Comparison of ENCODE assay signal across 18 cellular contexts in the genomic region with DNA sequence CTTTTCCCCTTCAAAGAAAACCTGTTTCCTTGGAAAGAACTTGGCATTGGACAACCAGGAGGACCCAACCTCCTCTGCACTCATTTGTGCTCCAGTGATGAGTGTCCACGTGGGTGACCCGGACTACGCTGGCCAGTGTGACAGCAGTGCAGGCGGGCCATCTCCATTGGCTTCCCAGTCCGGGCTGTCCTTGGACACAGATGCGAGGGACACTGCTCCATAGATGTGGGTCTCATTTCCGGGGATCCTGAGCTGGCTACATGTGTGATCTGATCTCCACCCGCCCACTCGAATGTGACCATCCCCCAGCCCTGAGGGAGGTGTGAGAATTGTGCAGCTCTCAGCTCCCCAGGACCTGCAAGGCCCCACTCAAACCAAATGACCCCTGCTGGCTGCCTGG.
DNase-seq lines count a peak whose midpoint lies in the region; ATAC-seq and TF ChIP-seq lines count a peak whose summit lies in the region.
"Had no signal": no experiment of that assay in that cellular context is flagged by ENCODE, and none has a peak within 500 bp of the region (broad histone marks: within the 10 kb centered on the region; RNA-seq: fewer than 3 reads in every experiment).

No MANE protein-coding gene starts in this region.

- peak overlapping the region; percentile 37 for H3K23ac ChIP-seq in neuronal stem cell (ENCODE audit: low read depth, low read length, poor library complexity)

- H2BK12ac ChIP-seq in neuronal stem cell (ENCODE audit: low read length), result no peak overlapping the region

- H3K4me1 ChIP-seq in PC-3 (ENCODE audit: insufficient read depth, low read length), result no peaks in the 10 kb centered on the region; the same call in 1 of the 2 replicates
- peaks cover 0 to 4% of the 10 kb centered on the region in 2 donors for H3K4me1 ChIP-seq in neuronal stem cell (ENCODE audit: control insufficient read depth in 2 of 2, insufficient read depth in 1 of 2, low read depth in 1 of 2, low read length in 2 of 2)
- H3K4me1 ChIP-seq in upper lobe of right lung, result no peaks in the 10 kb centered on the region
- H3K4me1 ChIP-seq: A549; BLaER1 treated with 17β-estradiol and CSF1 and Interleukin-3, amounts not matched to agents 10 nM and 100 nM; Caco-2 had no signal

- no peak overlapping the region for H2AFZ ChIP-seq in PC-3 (ENCODE audit: low read length)
- no peak overlapping the region for H2AFZ ChIP-seq in neuronal stem cell (ENCODE audit: low read length)

- H3K4me3 ChIP-seq in PC-3 (ENCODE audit: low read length) (no peak overlapping the region), neuronal stem cell (ENCODE audit: low read length in 2 of 2) (no peak overlapping the region), upper lobe of right lung (no peak overlapping the region)
- H3K4me3 ChIP-seq: A549; BLaER1 treated with 17β-estradiol and CSF1 and Interleukin-3, amounts not matched to agents 10 nM and 100 nM had no signal

- H3K18ac ChIP-seq in neuronal stem cell (ENCODE audit: low read length), result peak overlapping the region; percentile 50

- ATAC-seq in PC-3 (no peak; the same call in 1 of the 2 replicates), upper lobe of right lung (peak; percentile 6), GM21390 (IDR thresholded peaks at IDR 0.05; ENCODE audit: unreplicated experiment) (no peak), HG03342 (IDR thresholded peaks at IDR 0.05; ENCODE audit: unreplicated experiment) (no peak)
- ATAC-seq: A549; CD8-positive, alpha-beta T cell had no signal

- H3K27ac ChIP-seq in PC-3 (ENCODE audit: low read length) (no peak overlapping the region), neuronal stem cell (replicated peaks; ENCODE audit: low read length) (no peak overlapping the region), upper lobe of right lung (no peak overlapping the region)
- H3K27ac ChIP-seq: 22Rv1; A549; BLaER1 treated with 17β-estradiol and CSF1 and Interleukin-3, amounts not matched to agents 10 nM and 100 nM; C4-2B had no signal

- no peak for TF ChIP-seq CTCF in PC-3 (conservative IDR thresholded peaks at IDR 0.05; ENCODE audit: low read depth, low read length)
- no peak for TF ChIP-seq CTCF in upper lobe of right lung (IDR thresholded peaks at IDR 0.05)

- H2BK5ac ChIP-seq in neuronal stem cell (ENCODE audit: low read length), result no peak overlapping the region

- H2AK5ac ChIP-seq in neuronal stem cell (ENCODE audit: low read depth, low read length), result no peak overlapping the region

- intact Hi-C loops in PC-3 (cut with micrococcal nuclease) (no loop called here), upper lobe of right lung (cut with DNase I) (no loop called here)

- CTCF ChIA-PET in PC-3 (lab: Charles Lee), result no interaction called here

- H3K79me1 ChIP-seq in neuronal stem cell (ENCODE audit: low read depth, low read length), result no peaks in the 10 kb centered on the region

- no TSS peak for BruUV-seq in PC-3 (replicated peaks; lab: Mats Ljungman, UMichigan)

- H4K8ac ChIP-seq in neuronal stem cell (ENCODE audit: low read depth, low read length), result no peak overlapping the region

- H4K20me1 ChIP-seq in PC-3 (ENCODE audit: low read length), result no peaks in the 10 kb centered on the region
- H4K20me1 ChIP-seq: BLaER1 treated with 17β-estradiol and CSF1 and Interleukin-3, amounts not matched to agents 10 nM and 100 nM had no signal

- no peaks in the 10 kb centered on the region for H3K9me2 ChIP-seq in PC-3 (replicated peaks; ENCODE audit: low read length)

- H3K4me2 ChIP-seq in PC-3 (ENCODE audit: low read length), result 0 out of 2 replicates have a peak overlapping the region, but pooled peaks have one; percentile 14
- H3K4me2 ChIP-seq in neuronal stem cell (ENCODE audit: insufficient read depth, low read length, poor library complexity, severe bottlenecking), result no peak overlapping the region
- H3K4me2 ChIP-seq: A549; BLaER1 treated with 17β-estradiol and CSF1 and Interleukin-3, amounts not matched to agents 10 nM and 100 nM had no signal

- no peak for DNase-seq in PC-3
- peak; percentile 50 for DNase-seq in islet precursor cell
- no peak for DNase-seq in neuronal stem cell (ENCODE audit: low spot score)
- no peak for DNase-seq in upper lobe of right lung
- DNase-seq in HCEC 1CT, result no peak
- DNase-seq: AML-193; Caco-2; Calu3; CD4-positive, alpha-beta T cell; CD8-positive, alpha-beta T cell; DMS79 treated with DMSO at 0.1 percent for 48 hours; GF-D8 had no signal

- no CpG with 5 or more reads among the region's 9 CpGs for WGBS in neuronal stem cell (ENCODE audit: extremely low coverage in 2 of 2, insufficient read length in 2 of 2, insufficient replicate concordance in 1 of 2), 2 donors

- H2BK120ac ChIP-seq in neuronal stem cell (ENCODE audit: low read depth, low read length), result no peak overlapping the region

- H3K9ac ChIP-seq in PC-3 (ENCODE audit: low read length), result no peak overlapping the region
- no peak overlapping the region for H3K9ac ChIP-seq in neuronal stem cell (ENCODE audit: low read depth, low read length, poor library complexity)
- H3K9ac ChIP-seq: BLaER1 treated with 17β-estradiol and CSF1 and Interleukin-3, amounts not matched to agents 10 nM and 100 nM had no signal

- no peak overlapping the region for H3K4ac ChIP-seq in neuronal stem cell (ENCODE audit: low read length)

- H2BK15ac ChIP-seq in neuronal stem cell (ENCODE audit: low read length), result no peak overlapping the region

- H3K27me3 ChIP-seq in PC-3 (ENCODE audit: low read length) (peaks cover 48% of the 10 kb centered on the region), neuronal stem cell (ENCODE audit: control insufficient read depth in 3 of 3, insufficient read depth in 3 of 3, low read depth in 1 of 3, low read length in 3 of 3) (no peaks in the 10 kb centered on the region), upper lobe of right lung (no peaks in the 10 kb centered on the region)
- H3K27me3 ChIP-seq: BLaER1 treated with 17β-estradiol and CSF1 and Interleukin-3, amounts not matched to agents 10 nM and 100 nM had no signal

- H3F3A ChIP-seq in PC-3 (ENCODE audit: low read length, unreplicated experiment), result no peaks in the 10 kb centered on the region

- H3K36me3 ChIP-seq in PC-3 (ENCODE audit: low read depth, low read length) (no peaks in the 10 kb centered on the region), neuronal stem cell (replicated peaks in 1 of 2; ENCODE audit: control insufficient read depth in 2 of 2, insufficient read depth in 2 of 2, low read length in 2 of 2) (no peaks in the 10 kb centered on the region), upper lobe of right lung (no peaks in the 10 kb centered on the region)
- H3K36me3 ChIP-seq: BLaER1 treated with 17β-estradiol and CSF1 and Interleukin-3, amounts not matched to agents 10 nM and 100 nM had no signal

- H3K9me3 ChIP-seq in PC-3 (ENCODE audit: low read length) (no peaks in the 10 kb centered on the region), neuronal stem cell (replicated peaks in 1 of 2; ENCODE audit: control insufficient read depth in 2 of 2, insufficient read depth in 1 of 2, low read depth in 1 of 2, low read length in 2 of 2) (no peaks in the 10 kb centered on the region), upper lobe of right lung (no peaks in the 10 kb centered on the region)
- H3K9me3 ChIP-seq: A549, Caco-2 had no signal

- H3K14ac ChIP-seq in neuronal stem cell (ENCODE audit: low read length), result no peak overlapping the region

- H3K79me2 ChIP-seq in PC-3 (ENCODE audit: low read length), result no peaks in the 10 kb centered on the region

- no peak overlapping the region for H4K91ac ChIP-seq in neuronal stem cell (ENCODE audit: low read depth, low read length, poor library complexity)

- POLR2A ChIA-PET in PC-3 (lab: Charles Lee; ENCODE audit: unreplicated experiment), result no interaction called here
